In genomic region chr15:78477295-78477694, GRCh38 we compare ENCODE assay signal across 23 cellular contexts. TPM values are rescaled to one million over a fixed set of nuclear protein-coding genes. Genes with fewer than 3 reads are reported as not detected.
DNase-seq lines count a peak whose midpoint lies in the region; FAIRE-seq and TF ChIP-seq lines count a peak whose summit lies in the region.
"Had no signal": no experiment of that assay in that cellular context is flagged by ENCODE, and none has a peak within 500 bp of the region (broad histone marks: within the 10 kb centered on the region; RNA-seq: fewer than 3 reads in every experiment).

No MANE protein-coding gene starts in this region.

- TF ChIP-seq CTCF in nephron progenitor cell (IDR thresholded peaks at IDR 0.05) (no peak), smooth muscle cell (IDR thresholded peaks at IDR 0.05; ENCODE audit: borderline replicate concordance, insufficient read depth, poor library complexity, severe bottlenecking) (no peak)

- H3K4me2 ChIP-seq in smooth muscle cell, result no peak overlapping the region

- H3K4me3 Mint-ChIP-seq in activated naive CD4-positive, alpha-beta T cell treated with anti-CD3 and anti-CD28 coated beads, Interleukin-2, amount 50 U/mL, for 24 hours, result no peak overlapping the region
- H3K4me3 Mint-ChIP-seq in nephron progenitor cell, result no peak overlapping the region
- H3K4me3 Mint-ChIP-seq: CD4-positive, CD25-positive, alpha-beta regulatory T cell; CD8-positive, alpha-beta memory T cell; HFFc6 had no signal

- H3K27me3 Mint-ChIP-seq in activated naive CD4-positive, alpha-beta T cell treated with anti-CD3 and anti-CD28 coated beads, Interleukin-2, amount 50 U/mL, for 24 hours, result no peaks in the 10 kb centered on the region
- no peaks in the 10 kb centered on the region for H3K27me3 Mint-ChIP-seq in nephron progenitor cell (ENCODE audit: low read depth, poor library complexity)
- H3K27me3 Mint-ChIP-seq: CD4-positive, CD25-positive, alpha-beta regulatory T cell; CD8-positive, alpha-beta memory T cell had no signal

- H4K20me1 ChIP-seq in smooth muscle cell (ENCODE audit: low read depth), result no peaks in the 10 kb centered on the region

- H3K27ac Mint-ChIP-seq in activated naive CD4-positive, alpha-beta T cell treated with anti-CD3 and anti-CD28 coated beads, Interleukin-2, amount 50 U/mL, for 24 hours, result peak overlapping the region; percentile 10
- H3K27ac Mint-ChIP-seq in nephron progenitor cell, result peak overlapping the region; percentile 76
- H3K27ac Mint-ChIP-seq: CD8-positive, alpha-beta memory T cell; HFFc6 had no signal

- no peaks in the 10 kb centered on the region for H3K27me3 ChIP-seq in smooth muscle cell (ENCODE audit: low read depth)
- H3K27me3 ChIP-seq: BE2C had no signal

- no peak overlapping the region for H3K9ac ChIP-seq in smooth muscle cell (ENCODE audit: low read depth)

- peak; percentile 54; the same call in 1 of the 2 replicates for TF ChIP-seq POLR2A in GM12891 (IDR thresholded peaks at IDR 0.05; ENCODE audit: low read depth, low read length)

- no peaks in the 10 kb centered on the region for H3K79me2 ChIP-seq in smooth muscle cell (ENCODE audit: low read depth)

- FAIRE-seq in GM12891 (lab: Jason Lieb, UNC), result no peak
- FAIRE-seq: GM12892, HTR-8/SVneo had no signal

- no peaks in the 10 kb centered on the region for H3K9me3 Mint-ChIP-seq in activated naive CD4-positive, alpha-beta T cell treated with anti-CD3 and anti-CD28 coated beads, Interleukin-2, amount 50 U/mL, for 24 hours
- no peaks in the 10 kb centered on the region for H3K9me3 Mint-ChIP-seq in nephron progenitor cell
- H3K9me3 Mint-ChIP-seq: CD4-positive, CD25-positive, alpha-beta regulatory T cell; CD8-positive, alpha-beta memory T cell; HFFc6 had no signal

- peaks cover 1% of the 10 kb centered on the region for H3K36me3 Mint-ChIP-seq in activated naive CD4-positive, alpha-beta T cell treated with anti-CD3 and anti-CD28 coated beads, Interleukin-2, amount 50 U/mL, for 24 hours
- H3K36me3 Mint-ChIP-seq in nephron progenitor cell (ENCODE audit: low read depth), result peaks cover 59% of the 10 kb centered on the region

- H2AFZ ChIP-seq in smooth muscle cell (ENCODE audit: low read depth), result no peak overlapping the region

- H3K9me3 ChIP-seq in smooth muscle cell (replicated peaks; ENCODE audit: low read depth), result no peaks in the 10 kb centered on the region
- H3K9me3 ChIP-seq: BE2C had no signal

- no peaks in the 10 kb centered on the region for H3F3A ChIP-seq in smooth muscle cell (ENCODE audit: low read depth)

- H3K27ac ChIP-seq in smooth muscle cell (ENCODE audit: low read depth), result no peak overlapping the region

- H3K36me3 ChIP-seq in smooth muscle cell (ENCODE audit: low read depth), result peaks cover 23% of the 10 kb centered on the region

- no peak overlapping the region for H3K4me3 ChIP-seq in smooth muscle cell

- no peaks in the 10 kb centered on the region for H3K4me1 ChIP-seq in smooth muscle cell (ENCODE audit: low read depth)
- H3K4me1 ChIP-seq: BE2C had no signal

- whole genome bisulfite sequencing in smooth muscle cell (ENCODE audit: low lambda C conversion rate), result 72% methylated on average over 5 of the region's 5 CpGs

- no peaks in the 10 kb centered on the region for H3K4me1 Mint-ChIP-seq in activated naive CD4-positive, alpha-beta T cell treated with anti-CD3 and anti-CD28 coated beads, Interleukin-2, amount 50 U/mL, for 24 hours
- no peaks in the 10 kb centered on the region for H3K4me1 Mint-ChIP-seq in nephron progenitor cell
- H3K4me1 Mint-ChIP-seq: CD8-positive, alpha-beta memory T cell had no signal

- DNase-seq in activated naive CD4-positive, alpha-beta T cell treated with anti-CD3 and anti-CD28 coated beads, Interleukin-2, amount 50 U/mL, for 16 hours, result no peak
- DNase-seq in GM12891 (ENCODE audit: insufficient read length, low spot score) (no peak), amniotic epithelial cell (ENCODE audit: low read depth) (peak; percentile 78), nephron progenitor cell (no peak), smooth muscle cell (lab: John Stamatoyannopoulos, UW; ENCODE audit: unreplicated experiment) (no peak)
- DNase-seq in stimulated activated CD4-positive, alpha-beta T cell treated with anti-CD3 and anti-CD28 coated beads, Interleukin-12 subunit alpha, Interleukin-12 subunit beta, amount 100 ng/mL, for 4 hours, result no peak
- DNase-seq: 8988T; BE2C; C1 segment of cervical spinal cord; CD4-positive, CD25-positive, alpha-beta regulatory T cell; CD8-positive, alpha-beta memory T cell; COR-L47; DMS 273 treated with DMSO at 0.1 percent for 48 hours; DMS53; DND-41; EL; GOT3; H7; HFFc6; IMR-90 had no signal

TF ChIP-seq in GM12891, 5 proteins besides CTCF, POLR2A, EP300 and RAD21:
- TF ChIP-seq POU2F2 (IDR thresholded peaks at IDR 0.05; ENCODE audit: low read depth, low read length), result no peak
- no peak for TF ChIP-seq SPI1 (IDR thresholded peaks at IDR 0.05; ENCODE audit: low read depth, low read length)
- TF ChIP-seq PAX5 (IDR thresholded peaks at IDR 0.05; ENCODE audit: insufficient read depth, low read length, severe bottlenecking), result no peak
- no peak for TF ChIP-seq POLR2AphosphoS5 (IDR thresholded peaks at IDR 0.05; ENCODE audit: low read depth, low read length)
- TF ChIP-seq TAF1 (IDR thresholded peaks at IDR 0.05; ENCODE audit: low read depth, low read length), result no peak

RNA-seq across cellular contexts. Expression of gene HYKK, which starts 30.1 kb away (rescaled TPM):
- 1.4 TPM for polyA plus RNA-seq in GM12891 (2012; ENCODE audit: low read depth, missing spikeins)
- total RNA-seq in smooth muscle cell, result 0.54 and 1.7 TPM in 2 replicates
- polyA plus RNA-seq in smooth muscle cell, result 2.1 and 2.4 TPM in 2 replicates

RNA-seq across cellular contexts. Expression of gene IREB2, which starts 39.3 kb away (rescaled TPM):
- polyA plus RNA-seq in GM12891 (2012; ENCODE audit: low read depth, missing spikeins), result 13.2 TPM
- total RNA-seq in smooth muscle cell, result 34.3 and 52.0 TPM in 2 replicates
- polyA plus RNA-seq in smooth muscle cell, result 13.6 and 14.1 TPM in 2 replicates
